ENCODE assay signal across 1 cellular context in genomic region chr16:88665570-88665969, GRCh38.
TF ChIP-seq lines count a peak whose summit lies in the region.

No MANE protein-coding gene starts in this region.

TF ChIP-seq in endothelial cell of umbilical vein, 7 proteins besides CTCF, POLR2A, EP300 and RAD21:
- TF ChIP-seq MAX (IDR thresholded peaks at IDR 0.05; ENCODE audit: insufficient read depth, insufficient read length) (no peak), POLR2AphosphoS5 (IDR thresholded peaks at IDR 0.05; ENCODE audit: insufficient read depth, low read depth, low read length) (no peak), EZH2 (IDR thresholded peaks at IDR 0.05; ENCODE audit: borderline replicate concordance, low read depth, low read length, severe bottlenecking) (no peak), JUN (IDR thresholded peaks at IDR 0.05; ENCODE audit: borderline replicate concordance, insufficient read depth, insufficient read length, low read depth) (no peak)
